In genomic region chr14:44640416-44640815, GRCh38 we compare ENCODE assay signal across 15 cellular contexts.
DNase-seq lines count a peak whose midpoint lies in the region; ATAC-seq and TF ChIP-seq lines count a peak whose summit lies in the region.
"Had no signal": no experiment of that assay in that cellular context is flagged by ENCODE, and none has a peak within 500 bp of the region (broad histone marks: within the 10 kb centered on the region; RNA-seq: fewer than 3 reads in every experiment).

No MANE protein-coding gene starts in this region.

- H3K4me1 Mint-ChIP-seq in endodermal cell: no peaks in the 10 kb centered on the region
- H3K4me1 Mint-ChIP-seq: CD4-positive, alpha-beta memory T cell; GM23338 had no signal

- no peak overlapping the region for H3K27ac Mint-ChIP-seq in endodermal cell
- H3K27ac Mint-ChIP-seq: CD4-positive, alpha-beta memory T cell; GM23338 had no signal

- H3K9me3 ChIP-seq in A673 (ENCODE audit: low read depth, low read length, poor library complexity, severe bottlenecking) (no peaks in the 10 kb centered on the region), endodermal cell (ENCODE audit: control insufficient read depth, low read length) (no peaks in the 10 kb centered on the region)

- H3K27me3 Mint-ChIP-seq in endodermal cell (ENCODE audit: insufficient read depth): no peaks in the 10 kb centered on the region
- H3K27me3 Mint-ChIP-seq: CD4-positive, alpha-beta memory T cell had no signal

- H3K4me3 ChIP-seq in A673 (ENCODE audit: low read depth, low read length, poor library complexity, severe bottlenecking): no peak overlapping the region
- peak overlapping the region; percentile 56 for H3K4me3 ChIP-seq in endodermal cell (ENCODE audit: low read length)
- H3K4me3 ChIP-seq in mesendoderm (ENCODE audit: low read length): no peak overlapping the region
- H3K4me3 ChIP-seq: GM23338 had no signal

- H3K27ac ChIP-seq in A673 (ENCODE audit: low read depth, low read length, poor library complexity, severe bottlenecking): peak overlapping the region; percentile 13
- H3K27ac ChIP-seq in endodermal cell (ENCODE audit: low read depth, low read length): no peak overlapping the region
- H3K27ac ChIP-seq in mesendoderm (ENCODE audit: low read depth, low read length): no peak overlapping the region
- H3K27ac ChIP-seq: C4-2B had no signal

- no peak overlapping the region for H3K56ac ChIP-seq in mesendoderm (ENCODE audit: low read length)

- H2BK120ac ChIP-seq in mesendoderm (ENCODE audit: low read depth, low read length): no peak overlapping the region

- DNase-seq in A673 (ENCODE audit: low spot score) (no peak), DMS79 treated with DMSO at 0.1 percent for 48 hours (lab: John Stamatoyannopoulos, UW) (peak; percentile 91), endodermal cell (no peak), mesendoderm (peak; percentile 5), cerebellum (ENCODE audit: low spot score) (no peak), HK-2 (ENCODE audit: unreplicated experiment) (no peak)
- DNase-seq: 8988T; ACHN; CD4-positive, alpha-beta memory T cell; DMS153; GF-D8; H7 had no signal

- POLR2A ChIA-PET in A673 (lab: Charles Lee; ENCODE audit: low non-redundant PET): interaction anchor here (0.6 to 0.7 kb wide), 2 partner anchors 17 to 30 kb away, joined by 4 to 5 read pairs; no protein-coding TSS in a partner anchor

- no peak overlapping the region for H2AK5ac ChIP-seq in mesendoderm (ENCODE audit: low read length)

- H3K27me3 ChIP-seq in A673 (replicated peaks; ENCODE audit: insufficient read depth, low read depth, low read length, poor library complexity) (no peaks in the 10 kb centered on the region), endodermal cell (ENCODE audit: control insufficient read depth, insufficient read depth, low read length, poor library complexity, severe bottlenecking) (no peaks in the 10 kb centered on the region), mesendoderm (ENCODE audit: insufficient read depth, low read length, poor library complexity) (no peaks in the 10 kb centered on the region)

- 90 to 93% methylated on average over 2 of the region's 2 CpGs for WGBS in endodermal cell (ENCODE audit: insufficient coverage in 1 of 2, insufficient read length in 1 of 2), 2 experiments
- no CpG with 5 or more reads among the region's 2 CpGs for WGBS in mesendoderm (ENCODE audit: extremely low coverage, insufficient coverage, low lambda C conversion rate)

- intact Hi-C loops in A673 (cut with micrococcal nuclease; ENCODE audit: unreplicated experiment): no loop called here

- H4K8ac ChIP-seq in mesendoderm (ENCODE audit: low read depth, low read length): no peak overlapping the region

- no peak overlapping the region for H3K23ac ChIP-seq in mesendoderm (ENCODE audit: low read length)

- no peak overlapping the region for H3K4ac ChIP-seq in mesendoderm (ENCODE audit: low read depth, low read length)

- H3K9me3 Mint-ChIP-seq in endodermal cell: no peaks in the 10 kb centered on the region
- H3K9me3 Mint-ChIP-seq: CD4-positive, alpha-beta memory T cell; GM23338 had no signal

- H3K4me1 ChIP-seq in A673 (ENCODE audit: insufficient read depth, low read length, poor library complexity, severe bottlenecking): peaks cover 22% of the 10 kb centered on the region
- H3K4me1 ChIP-seq in endodermal cell (ENCODE audit: control insufficient read depth, insufficient read depth, low read length): peaks cover 6% of the 10 kb centered on the region
- H3K4me1 ChIP-seq in mesendoderm (ENCODE audit: control insufficient read depth, low read depth, low read length): no peaks in the 10 kb centered on the region

- H3K4me3 Mint-ChIP-seq in endodermal cell: no peak overlapping the region
- H3K4me3 Mint-ChIP-seq: CD4-positive, alpha-beta memory T cell; GM23338 had no signal

- H3K79me2 ChIP-seq in mesendoderm (ENCODE audit: control insufficient read depth, insufficient read depth, low read length): no peaks in the 10 kb centered on the region

- BruUV-seq in A673 (replicated peaks; lab: Mats Ljungman, UMichigan): no TSS peak

- H3K79me1 ChIP-seq in mesendoderm (ENCODE audit: low read length): no peaks in the 10 kb centered on the region

- ATAC-seq in GM19452 (IDR thresholded peaks at IDR 0.05; ENCODE audit: unreplicated experiment): no peak
- ATAC-seq: GM23338 had no signal

- no peak overlapping the region for H3K18ac ChIP-seq in mesendoderm (ENCODE audit: low read length)

- no peak overlapping the region for H3K4me2 ChIP-seq in mesendoderm (ENCODE audit: low read length)
- H3K4me2 ChIP-seq: GM23338 had no signal

- H3K36me3 Mint-ChIP-seq in endodermal cell (ENCODE audit: low read depth): no peaks in the 10 kb centered on the region
- H3K36me3 Mint-ChIP-seq: CD4-positive, alpha-beta memory T cell had no signal

- H4K5ac ChIP-seq in mesendoderm (ENCODE audit: low read length): no peak overlapping the region

- H3K36me3 ChIP-seq in A673 (ENCODE audit: insufficient read depth, low read length, poor library complexity, severe bottlenecking) (no peaks in the 10 kb centered on the region), endodermal cell (ENCODE audit: control insufficient read depth, insufficient read depth, low read length) (no peaks in the 10 kb centered on the region), mesendoderm (ENCODE audit: control insufficient read depth, insufficient read depth, low read length) (no peaks in the 10 kb centered on the region)

- H3K9ac ChIP-seq in endodermal cell (ENCODE audit: extremely low read depth, low read length, poor library complexity, severe bottlenecking): no peak overlapping the region
- H3K9ac ChIP-seq in mesendoderm (ENCODE audit: low read length): no peak overlapping the region

- CTCF ChIA-PET in A673 (lab: Charles Lee): no interaction called here

- no peak overlapping the region for H2BK5ac ChIP-seq in mesendoderm (ENCODE audit: low read length)

- TF ChIP-seq CTCF in A673 (conservative IDR thresholded peaks at IDR 0.05; ENCODE audit: low read depth, low read length): no peak
- no peak for TF ChIP-seq CTCF in endodermal cell (conservative IDR thresholded peaks at IDR 0.05)

- no peak overlapping the region for H2BK15ac ChIP-seq in mesendoderm (replicated peaks; ENCODE audit: low read depth)

Comparison
In these comparisons a context has a peak if more than half of its experiments do, and no peak if none do; other contexts are left out.
1. DNase-seq: peak in DMS79 treated with DMSO at 0.1 percent for 48 hours (single experiment) and mesendoderm (single experiment); none in A673 (single experiment), endodermal cell (single experiment), cerebellum (single experiment) and HK-2 (single experiment).